In genomic region chr7:139075031-139075652, GRCh38 we compare ENCODE assay signal across 1 cellular context.
TF ChIP-seq lines count a peak whose summit lies in the region.

No MANE protein-coding gene starts in this region.

TF ChIP-seq in K562, 482 proteins besides CTCF, POLR2A, EP300 and RAD21 (continued from another document and continues in another):
- no peak for TF ChIP-seq ZNF407 (IDR thresholded peaks at IDR 0.05; ENCODE audit: low read depth)
- no peak; the same call in 1 of the 2 replicates for TF ChIP-seq HES1 (IDR thresholded peaks at IDR 0.05; ENCODE audit: low read depth)
- TF ChIP-seq PURB (CRISPR knock-in tag; IDR thresholded peaks at IDR 0.05; ENCODE audit: low read depth): no peak
- TF ChIP-seq SIX5 (IDR thresholded peaks at IDR 0.05; ENCODE audit: borderline replicate concordance in 1 of 2, insufficient read depth in 1 of 2, low read depth in 1 of 2, low read length in 2 of 2): no peak
- no peak for TF ChIP-seq ZNF354B (CRISPR knock-in tag; IDR thresholded peaks at IDR 0.05)
- TF ChIP-seq PYGO2 (tag; IDR thresholded peaks at IDR 0.05): no peak
- TF ChIP-seq CC2D1A (IDR thresholded peaks at IDR 0.05): peak; percentile 66; the same call in 1 of the 2 replicates
- no peak for TF ChIP-seq ZNF589 (CRISPR knock-in tag; IDR thresholded peaks at IDR 0.05; ENCODE audit: low read depth)
- peak; percentile 42 for TF ChIP-seq RFX1 (IDR thresholded peaks at IDR 0.05)
- TF ChIP-seq TEAD4 (IDR thresholded peaks at IDR 0.05; ENCODE audit: low read length): peak; percentile 89
- TF ChIP-seq TEAD4 (CRISPR knock-in tag; IDR thresholded peaks at IDR 0.05; ENCODE audit: borderline replicate concordance): no peak
- TF ChIP-seq CTBP1 (IDR thresholded peaks at IDR 0.05; ENCODE audit: borderline replicate concordance): 0 out of 2 replicates have a peak, but pooled peaks have one; percentile 30
- TF ChIP-seq NKRF (IDR thresholded peaks at IDR 0.05; ENCODE audit: borderline replicate concordance): no peak
- TF ChIP-seq CHAMP1 (IDR thresholded peaks at IDR 0.05): peak; percentile 50; the same call in 1 of the 2 replicates
- peak; percentile 70; the same call in 1 of the 2 replicates for TF ChIP-seq RB1 (IDR thresholded peaks at IDR 0.05; ENCODE audit: low read depth)
- TF ChIP-seq ZZZ3 (IDR thresholded peaks at IDR 0.05): peak; percentile 80; the same call in 1 of the 2 replicates
- TF ChIP-seq NRF1 (conservative IDR thresholded peaks at IDR 0.05 in 1 of 2, IDR thresholded peaks at IDR 0.05 in 1 of 2): 0 out of 4 replicates have a peak, but pooled peaks of 1 of the 2 experiments have one; percentile 6
- peak; percentile 24; the same call in 1 of the 2 replicates for TF ChIP-seq ZBTB33 (CRISPR knock-in tag; IDR thresholded peaks at IDR 0.05)
- TF ChIP-seq ZNF740 (CRISPR knock-in tag; IDR thresholded peaks at IDR 0.05): no peak
- TF ChIP-seq ZNF740 (tag; IDR thresholded peaks at IDR 0.05): no peak; a peak in 1 of 4 replicates
- no peak for TF ChIP-seq DACH1 (IDR thresholded peaks at IDR 0.05; ENCODE audit: partially characterized antibody)
- TF ChIP-seq ZNF324 (CRISPR knock-in tag; IDR thresholded peaks at IDR 0.05): no peak
- TF ChIP-seq CEBPG (CRISPR knock-in tag; IDR thresholded peaks at IDR 0.05): no peak
- TF ChIP-seq CEBPG (tag; conservative IDR thresholded peaks at IDR 0.05 in 1 of 2, IDR thresholded peaks at IDR 0.05 in 1 of 2): peak; percentile 36 to 58; a peak in 3 of 4 replicates
- TF ChIP-seq GATA2 (CRISPR knock-in tag; IDR thresholded peaks at IDR 0.05): no peak
- no peak for TF ChIP-seq ZEB2 (IDR thresholded peaks at IDR 0.05)
- TF ChIP-seq SMAD1 (IDR thresholded peaks at IDR 0.05; ENCODE audit: low read depth, low read length, partially characterized antibody): no peak
- no peak for TF ChIP-seq TSC22D4 (tag; IDR thresholded peaks at IDR 0.05)
- TF ChIP-seq ZBTB5 (IDR thresholded peaks at IDR 0.05): no peak
- no peak for TF ChIP-seq USF1 (CRISPR knock-in tag; IDR thresholded peaks at IDR 0.05)
- TF ChIP-seq SPI1 (IDR thresholded peaks at IDR 0.05; ENCODE audit: borderline replicate concordance, low read depth, low read length): no peak
- peak; percentile 23; the same call in 1 of the 2 replicates for TF ChIP-seq EP400 (IDR thresholded peaks at IDR 0.05)
- no peak for TF ChIP-seq SNIP1 (IDR thresholded peaks at IDR 0.05; ENCODE audit: low read depth)
- TF ChIP-seq HMGXB4 (CRISPR knock-in tag; IDR thresholded peaks at IDR 0.05): no peak
- TF ChIP-seq ZNF277 (CRISPR knock-in tag; IDR thresholded peaks at IDR 0.05; ENCODE audit: borderline replicate concordance): no peak
- TF ChIP-seq SRSF7 (optimal IDR thresholded peaks at IDR 0.05; ENCODE audit: low read depth, low read length): no peak
- TF ChIP-seq RBM39 (optimal IDR thresholded peaks at IDR 0.05; ENCODE audit: low read depth, low read length): no peak
- no peak for TF ChIP-seq ZSCAN29 (IDR thresholded peaks at IDR 0.05)
